In genomic region chr14:101361044-101361443, GRCh38 we compare ENCODE assay signal across 18 cellular contexts.
A peak's percentile ranks its signal among the peaks of the same experiment; 100 is the strongest.
DNase-seq lines count a peak whose midpoint lies in the region; ATAC-seq, FAIRE-seq and TF ChIP-seq lines count a peak whose summit lies in the region.
"Had no signal": no experiment of that assay in that cellular context is flagged by ENCODE, and none has a peak within 500 bp of the region (broad histone marks: within the 10 kb centered on the region; RNA-seq: fewer than 3 reads in every experiment).

No MANE protein-coding gene starts in this region.

- H3K27me3 ChIP-seq in smooth muscle cell (ENCODE audit: low read depth) = no peaks in the 10 kb centered on the region
- H3K27me3 ChIP-seq: right atrium auricular region had no signal

- peaks cover 25% of the 10 kb centered on the region for H3F3A ChIP-seq in smooth muscle cell (ENCODE audit: low read depth)

- WGBS in smooth muscle cell (ENCODE audit: low lambda C conversion rate) = 61% methylated on average over 16 of the region's 16 CpGs

- CTCF ChIA-PET in OCI-LY7 (lab: Charles Lee; ENCODE audit: unreplicated experiment) = no interaction called here

- H3K9me2 ChIP-seq in OCI-LY7 (ENCODE audit: insufficient read depth, low read length) = no peaks in the 10 kb centered on the region

- DNase-seq in GM12891 (ENCODE audit: insufficient read length, low spot score) = no peak
- peak; percentile 98 for DNase-seq in OCI-LY7 (ENCODE audit: low spot score)
- no peak for DNase-seq in memory B cell (ENCODE audit: low spot score in 2 of 2)
- DNase-seq in smooth muscle cell (lab: John Stamatoyannopoulos, UW; ENCODE audit: unreplicated experiment) = no peak
- no peak for DNase-seq in NCI-H345 treated with DMSO at 0.1 percent for 48 hours (lab: John Stamatoyannopoulos, UW; ENCODE audit: unreplicated experiment)
- no peak for DNase-seq in NCI-H1694 (lab: John Stamatoyannopoulos, UW)
- DNase-seq: activated naive CD8-positive, alpha-beta T cell treated with anti-CD3 and anti-CD28 coated beads, Interleukin-2, amount 50 U/mL, for 24 hours; naive thymus-derived CD8-positive, alpha-beta T cell; NCI-H345 had no signal

- H3K36me3 ChIP-seq in OCI-LY7 (ENCODE audit: insufficient read depth, low read length) (peaks cover 17% of the 10 kb centered on the region), smooth muscle cell (ENCODE audit: low read depth) (no peaks in the 10 kb centered on the region)
- H3K36me3 ChIP-seq: right atrium auricular region had no signal

- H3K27ac Mint-ChIP-seq in memory B cell = no peak overlapping the region
- H3K27ac Mint-ChIP-seq: activated naive CD8-positive, alpha-beta T cell treated with anti-CD3 and anti-CD28 coated beads, Interleukin-2, amount 50 U/mL, for 24 hours; stimulated activated effector memory CD8-positive, alpha-beta T cell treated with anti-CD3 and anti-CD28 coated beads, Interleukin-12 subunit alpha, Interleukin-12 subunit beta, amount 100 ng/mL, for 72 hours; WTC11 had no signal

- no peak for TF ChIP-seq POLR2A in GM12891 (IDR thresholded peaks at IDR 0.05; ENCODE audit: low read depth, low read length)

- H3K4me3 ChIP-seq in OCI-LY7 (ENCODE audit: low read depth, low read length, poor library complexity, severe bottlenecking) (peak overlapping the region; percentile 61), smooth muscle cell (no peak overlapping the region)
- H3K4me3 ChIP-seq: right atrium auricular region had no signal

- H3K9me3 ChIP-seq in OCI-LY7 (ENCODE audit: low read length) = peaks cover 24% of the 10 kb centered on the region
- no peaks in the 10 kb centered on the region for H3K9me3 ChIP-seq in smooth muscle cell (replicated peaks; ENCODE audit: low read depth)

- H3K4me2 ChIP-seq in OCI-LY7 (ENCODE audit: low read length) (peak overlapping the region; percentile 89), smooth muscle cell (peak overlapping the region; percentile 74)

- H3K9me3 Mint-ChIP-seq in memory B cell = peaks cover 12% of the 10 kb centered on the region
- H3K9me3 Mint-ChIP-seq: central memory CD8-positive, alpha-beta T cell; stimulated activated effector memory CD8-positive, alpha-beta T cell treated with anti-CD3 and anti-CD28 coated beads, Interleukin-12 subunit alpha, Interleukin-12 subunit beta, amount 100 ng/mL, for 72 hours had no signal

- peaks cover 4% of the 10 kb centered on the region for H3K36me3 Mint-ChIP-seq in memory B cell
- H3K36me3 Mint-ChIP-seq: stimulated activated effector memory CD8-positive, alpha-beta T cell treated with anti-CD3 and anti-CD28 coated beads, Interleukin-12 subunit alpha, Interleukin-12 subunit beta, amount 100 ng/mL, for 72 hours; WTC11 had no signal

- peaks cover 4% of the 10 kb centered on the region for H3K4me1 Mint-ChIP-seq in memory B cell
- H3K4me1 Mint-ChIP-seq: central memory CD8-positive, alpha-beta T cell had no signal

- no peak for FAIRE-seq in GM12891 (lab: Jason Lieb, UNC)
- FAIRE-seq: GM18507, islet of Langerhans had no signal

- H3K27ac ChIP-seq in OCI-LY7 (ENCODE audit: low read depth, low read length, poor library complexity, severe bottlenecking) (peak overlapping the region; percentile 98), smooth muscle cell (ENCODE audit: low read depth) (peak overlapping the region; percentile 70)

- ATAC-seq in memory B cell (ENCODE audit: low read depth) (peak; percentile 59), HG02678 (IDR thresholded peaks at IDR 0.05; ENCODE audit: unreplicated experiment) (no peak), GM21723 (IDR thresholded peaks at IDR 0.05; ENCODE audit: unreplicated experiment) (no peak)
- ATAC-seq: activated naive CD8-positive, alpha-beta T cell treated with anti-CD3 and anti-CD28 coated beads, Interleukin-2, amount 50 U/mL, for 24 hours; SK-N-SH treated with all-trans-retinoic acid at 6 μM for 48 hours; stimulated activated effector memory CD8-positive, alpha-beta T cell treated with anti-CD3 and anti-CD28 coated beads, Interleukin-12 subunit alpha, Interleukin-12 subunit beta, amount 100 ng/mL, for 72 hours; WTC11 had no signal

- peaks cover 20% of the 10 kb centered on the region for H3K27me3 Mint-ChIP-seq in memory B cell

- no TSS peak for BruUV-seq in OCI-LY7 (replicated peaks; lab: Mats Ljungman, UMichigan)

- H3K4me1 ChIP-seq in OCI-LY7 (ENCODE audit: insufficient read depth, low read length, poor library complexity, severe bottlenecking) (peaks cover 86% of the 10 kb centered on the region), smooth muscle cell (ENCODE audit: low read depth) (peaks cover 34% of the 10 kb centered on the region)

- no peak overlapping the region for H3K4me3 Mint-ChIP-seq in memory B cell
- H3K4me3 Mint-ChIP-seq: activated naive CD8-positive, alpha-beta T cell treated with anti-CD3 and anti-CD28 coated beads, Interleukin-2, amount 50 U/mL, for 24 hours; central memory CD8-positive, alpha-beta T cell; stimulated activated effector memory CD8-positive, alpha-beta T cell treated with anti-CD3 and anti-CD28 coated beads, Interleukin-12 subunit alpha, Interleukin-12 subunit beta, amount 100 ng/mL, for 72 hours; WTC11 had no signal

- POLR2A ChIA-PET in OCI-LY7 (lab: Charles Lee) = interaction anchor here (0.5 kb wide), 1 partner anchor 56 kb away, joined by 4 read pairs; no protein-coding TSS in a partner anchor

- H2AFZ ChIP-seq in OCI-LY7 (ENCODE audit: low read length) (no peak overlapping the region; the same call in 1 of the 2 replicates), smooth muscle cell (ENCODE audit: low read depth) (no peak overlapping the region)

- no peaks in the 10 kb centered on the region for H3K79me2 ChIP-seq in OCI-LY7 (ENCODE audit: insufficient read depth, low read depth, low read length)
- no peaks in the 10 kb centered on the region for H3K79me2 ChIP-seq in smooth muscle cell (ENCODE audit: low read depth)

- no peak for TF ChIP-seq CTCF in OCI-LY7 (conservative IDR thresholded peaks at IDR 0.05; ENCODE audit: low read length)
- TF ChIP-seq CTCF in smooth muscle cell (IDR thresholded peaks at IDR 0.05; ENCODE audit: borderline replicate concordance, insufficient read depth, poor library complexity, severe bottlenecking) = no peak

- no peaks in the 10 kb centered on the region for H4K20me1 ChIP-seq in OCI-LY7 (ENCODE audit: insufficient read depth, low read length)
- H4K20me1 ChIP-seq in smooth muscle cell (ENCODE audit: low read depth) = peaks cover 6% of the 10 kb centered on the region

- no peak overlapping the region for H3K9ac ChIP-seq in smooth muscle cell (ENCODE audit: low read depth)

- intact Hi-C loops in OCI-LY7 (cut with micrococcal nuclease; ENCODE audit: unreplicated experiment) = loop anchor here (1.0 to 10.0 kb wide), 5 partner anchors 88 to 516 kb away; partner anchors contain the start of gene DIO3

TF ChIP-seq in GM12891, 5 proteins besides CTCF, POLR2A, EP300 and RAD21:
- peak; percentile 9; the same call in 1 of the 2 replicates for TF ChIP-seq SPI1 (IDR thresholded peaks at IDR 0.05; ENCODE audit: low read depth, low read length)
- no peak for TF ChIP-seq TAF1 (IDR thresholded peaks at IDR 0.05; ENCODE audit: low read depth, low read length)
